ENCODE assay signal across 5 cellular contexts in the genomic region with DNA sequence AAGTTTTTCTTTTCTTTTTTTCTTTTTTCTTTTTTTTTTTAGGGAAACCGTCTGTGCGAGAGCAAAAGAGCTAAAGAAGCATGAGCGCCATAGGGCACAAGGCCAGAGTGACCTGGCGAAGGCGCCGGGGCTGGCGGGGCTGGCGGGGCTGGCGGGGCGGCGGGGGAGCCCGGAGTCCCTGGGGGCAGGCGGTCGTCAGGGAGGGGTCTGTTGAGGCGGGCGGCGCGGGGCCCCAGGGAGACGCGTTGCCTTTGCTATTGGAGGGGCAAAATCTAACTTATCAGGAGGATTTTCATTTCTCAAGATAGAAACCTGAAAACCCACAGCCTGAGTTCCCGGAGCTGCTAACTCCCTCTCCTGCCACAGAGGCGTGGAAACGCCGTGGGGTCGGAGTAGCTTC.
"Had no signal": no experiment of that assay in that cellular context is flagged by ENCODE, and none has a peak within 500 bp of the region (broad histone marks: within the 10 kb centered on the region; RNA-seq: fewer than 3 reads in every experiment).

No MANE protein-coding gene starts in this region.

- H3K4me1 Mint-ChIP-seq: IgD-negative memory B cell had no signal

- H3K27ac ChIP-seq: HL-60 had no signal

- H2AFZ ChIP-seq: GM23338 had no signal

- H3K4me3 Mint-ChIP-seq: GM23338, IgD-negative memory B cell had no signal

- H3K4me3 ChIP-seq: GM23338 had no signal

- H3K9me3 Mint-ChIP-seq: GM23338, IgD-negative memory B cell had no signal

- ATAC-seq: GM23338, HepG2 had no signal

- H3K4me2 ChIP-seq: GM23338 had no signal

- DNase-seq: HCEC 1CT had no signal

- H3K27ac Mint-ChIP-seq: GM23338, IgD-negative memory B cell had no signal
